In the genomic region with DNA sequence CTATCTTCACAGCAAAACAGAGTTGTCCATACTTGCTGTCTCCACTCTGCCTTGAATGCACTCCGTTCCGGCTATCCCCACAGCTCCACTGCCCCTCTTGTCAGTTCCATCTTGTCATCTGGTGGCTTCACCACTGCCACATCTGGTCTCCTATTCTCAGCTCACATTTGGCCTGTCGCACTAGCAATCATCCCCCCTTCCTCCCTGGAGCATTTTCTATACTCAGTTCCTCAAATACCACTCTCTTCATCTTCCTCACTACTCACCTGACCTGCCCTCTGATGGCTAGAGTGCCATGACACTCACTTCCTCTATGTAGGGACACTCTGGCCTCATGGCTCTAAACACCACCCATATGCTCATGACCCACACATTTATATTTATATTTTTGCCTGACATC, we compare ENCODE assay signal across 23 cellular contexts. TPM values are rescaled to one million over a fixed set of nuclear protein-coding genes. Genes with fewer than 3 reads are reported as not detected.
DNase-seq lines count a peak whose midpoint lies in the region; ATAC-seq, FAIRE-seq and TF ChIP-seq lines count a peak whose summit lies in the region.
"Had no signal": no experiment of that assay in that cellular context is flagged by ENCODE, and none has a peak within 500 bp of the region (broad histone marks: within the 10 kb centered on the region; RNA-seq: fewer than 3 reads in every experiment).

No MANE protein-coding gene starts in this region.

- no peak overlapping the region for H3K27ac Mint-ChIP-seq in stimulated activated naive B cell treated with anti-CD40 and anti-IgM and Interleukin-4, amounts not matched to agents 10 μg/mL and 1 μg/mL and 100 μg/mL, for 72 hours
- H3K27ac Mint-ChIP-seq: activated CD4-positive, alpha-beta T cell treated with anti-CD3 and anti-CD28 coated beads, Interleukin-2, amount 10 ng/mL, durations not matched to agents 7 days and 5 days; HFFc6; nephron had no signal

- no peak overlapping the region for H2BK120ac ChIP-seq in IMR-90 (ENCODE audit: low read depth, low read length)

- no peak for TF ChIP-seq CTCF in IMR-90 (conservative IDR thresholded peaks at IDR 0.05; ENCODE audit: low read depth, low read length)
- TF ChIP-seq CTCF in K562 (IDR thresholded peaks at IDR 0.05 in 2 of 3, conservative IDR thresholded peaks at IDR 0.05 in 1 of 3; ENCODE audit: insufficient read depth in 2 of 3, low read depth in 1 of 3, low read length in 3 of 3): no peak
- TF ChIP-seq CTCF in MM.1S (IDR thresholded peaks at IDR 0.05; ENCODE audit: low read length): no peak

- BruUV-seq in IMR-90 (replicated peaks; lab: Mats Ljungman, UMichigan) (no TSS peak), K562 (replicated peaks; lab: Mats Ljungman, UMichigan) (no TSS peak)

- H3K4me3 Mint-ChIP-seq in stimulated activated naive B cell treated with anti-CD40 and anti-IgM and Interleukin-4, amounts not matched to agents 10 μg/mL and 1 μg/mL and 100 μg/mL, for 72 hours: no peak overlapping the region
- H3K4me3 Mint-ChIP-seq: activated CD4-positive, alpha-beta T cell treated with anti-CD3 and anti-CD28 coated beads, Interleukin-2, amount 10 ng/mL, durations not matched to agents 7 days and 5 days; HFFc6; nephron had no signal

- no peak overlapping the region for H3K56ac ChIP-seq in IMR-90 (ENCODE audit: extremely low read depth, insufficient read depth, low read length)

- H2AFZ ChIP-seq in IMR-90 (replicated peaks; ENCODE audit: low read length, poor library complexity): no peak overlapping the region
- no peak overlapping the region for H2AFZ ChIP-seq in K562 (ENCODE audit: low read depth, low read length)
- H2AFZ ChIP-seq in MM.1S (ENCODE audit: low read length): no peak overlapping the region

- H2BK15ac ChIP-seq in IMR-90 (ENCODE audit: low read depth, low read length): no peak overlapping the region

- H3K79me1 ChIP-seq in IMR-90 (ENCODE audit: low read depth in 1 of 2, low read length in 2 of 2): peaks cover 12 to 28% of the 10 kb centered on the region in 2 experiments

- no peak overlapping the region for H4K8ac ChIP-seq in IMR-90 (ENCODE audit: low read depth in 2 of 2, low read length in 2 of 2)

- no peak overlapping the region for H3K4me3 ChIP-seq in IMR-90 (ENCODE audit: insufficient read depth, low read depth, low read length)
- H3K4me3 ChIP-seq in K562: no peak overlapping the region
- no peak overlapping the region for H3K4me3 ChIP-seq in MM.1S (ENCODE audit: low read length)
- H3K4me3 ChIP-seq: A549, adrenal gland, cardiac muscle cell, prostate gland, uterus had no signal

- H3K27me3 Mint-ChIP-seq in stimulated activated naive B cell treated with anti-CD40 and anti-IgM and Interleukin-4, amounts not matched to agents 10 μg/mL and 1 μg/mL and 100 μg/mL, for 72 hours: no peaks in the 10 kb centered on the region
- H3K27me3 Mint-ChIP-seq: activated CD4-positive, alpha-beta T cell treated with anti-CD3 and anti-CD28 coated beads, Interleukin-2, amount 10 ng/mL, durations not matched to agents 7 days and 5 days had no signal

- no peaks in the 10 kb centered on the region for H3F3A ChIP-seq in MM.1S (ENCODE audit: insufficient read depth, low read length)

- no peaks in the 10 kb centered on the region; the same call in 1 of the 2 replicates for H4K20me1 ChIP-seq in IMR-90 (ENCODE audit: insufficient read depth, low read length)
- peaks cover 4% of the 10 kb centered on the region; the same call in 1 of the 2 replicates for H4K20me1 ChIP-seq in K562 (replicated peaks; ENCODE audit: control insufficient read depth, insufficient read depth, low read length)
- no peaks in the 10 kb centered on the region for H4K20me1 ChIP-seq in MM.1S (ENCODE audit: insufficient read depth, low read length)

- H4K5ac ChIP-seq in IMR-90 (ENCODE audit: low read depth, low read length): no peak overlapping the region

- no peaks in the 10 kb centered on the region for H3K9me3 ChIP-seq in IMR-90 (ENCODE audit: control insufficient read depth, insufficient read depth, low read length)
- no peaks in the 10 kb centered on the region for H3K9me3 ChIP-seq in K562 (replicated peaks; ENCODE audit: control insufficient read depth, insufficient read depth, low read depth, low read length)
- no peaks in the 10 kb centered on the region for H3K9me3 ChIP-seq in MM.1S (replicated peaks; ENCODE audit: insufficient read depth, low read length)
- H3K9me3 ChIP-seq: A549, adrenal gland, prostate gland, uterus had no signal

- POLR2A ChIA-PET in IMR-90 (lab: Charles Lee; ENCODE audit: unreplicated experiment) (no interaction called here), K562 (lab: Yijun Ruan, JAX) (interaction anchor here (0.7 to 2.2 kb wide), 2 partner anchors 9 to 21 kb away, joined by 3 to 6 read pairs; no protein-coding TSS in a partner anchor)

- no peak overlapping the region for H3K4ac ChIP-seq in IMR-90 (ENCODE audit: low read depth, low read length)

- no peak for TF ChIP-seq EP300 in K562 (IDR thresholded peaks at IDR 0.05; ENCODE audit: low read length)

- no peak overlapping the region for H2AK9ac ChIP-seq in IMR-90 (replicated peaks; ENCODE audit: low read depth, low read length, poor library complexity)

- FAIRE-seq in K562 (lab: Jason Lieb, UNC): no peak
- FAIRE-seq: A549 had no signal

- H2BK20ac ChIP-seq in IMR-90 (ENCODE audit: low read depth, low read length): no peak overlapping the region

- H3K4me2 ChIP-seq in IMR-90 (ENCODE audit: low read depth, low read length) (no peak overlapping the region), K562 (ENCODE audit: insufficient read depth, low read length) (no peak overlapping the region; the same call in none of the 2 replicates), MM.1S (ENCODE audit: low read depth, low read length) (no peak overlapping the region)
- H3K4me2 ChIP-seq: A549 had no signal

- H3K9ac ChIP-seq in IMR-90 (ENCODE audit: low read depth, low read length) (no peak overlapping the region), K562 (ENCODE audit: insufficient read depth in 1 of 2, low read depth in 2 of 2, low read length in 2 of 2) (peak overlapping the region in 1 of 2 experiments; percentile 3; a peak in 2 of 4 replicates), MM.1S (ENCODE audit: low read length) (no peak overlapping the region)

- H2AK5ac ChIP-seq in IMR-90 (ENCODE audit: low read depth, low read length): no peak overlapping the region

- H4K91ac ChIP-seq in IMR-90 (ENCODE audit: insufficient read depth, low read depth, low read length): no peak overlapping the region

- H3K9me1 ChIP-seq in IMR-90 (ENCODE audit: insufficient read depth, low read length) (peaks cover 16% of the 10 kb centered on the region; the same call in 1 of the 2 replicates), K562 (ENCODE audit: control insufficient read depth, insufficient read depth, low read length) (peaks cover 3% of the 10 kb centered on the region)

- H3K18ac ChIP-seq in IMR-90 (ENCODE audit: low read depth, low read length): no peak overlapping the region

- H3K14ac ChIP-seq in IMR-90 (replicated peaks; ENCODE audit: low read depth, low read length): no peak overlapping the region

- H3K27me3 ChIP-seq in IMR-90 (ENCODE audit: control insufficient read depth, insufficient read depth, low read length) (no peaks in the 10 kb centered on the region), K562 (ENCODE audit: control insufficient read depth in 2 of 2, insufficient read depth in 2 of 2, low read length in 2 of 2) (no peaks in the 10 kb centered on the region), MM.1S (replicated peaks; ENCODE audit: insufficient read depth, low read length) (no peaks in the 10 kb centered on the region)
- H3K27me3 ChIP-seq: adrenal gland, cardiac muscle cell, uterus had no signal

- H3K9me2 ChIP-seq in MM.1S (replicated peaks; ENCODE audit: insufficient read depth, low read length): no peaks in the 10 kb centered on the region

- ATAC-seq in IMR-90 (ENCODE audit: low read depth) (no peak), K562 (no peak), HG03521 (IDR thresholded peaks at IDR 0.05; ENCODE audit: unreplicated experiment) (no peak), HG02588 (IDR thresholded peaks at IDR 0.05; ENCODE audit: unreplicated experiment) (no peak)
- peak; percentile 68 to 74 for ATAC-seq in stimulated activated naive B cell treated with anti-CD40 and anti-IgM and Interleukin-4, amounts not matched to agents 10 μg/mL and 1 μg/mL and 100 μg/mL, for 72 hours (replicated peaks)
- ATAC-seq: A549, left colon had no signal

- intact Hi-C loops in IMR-90 (cut with micrococcal nuclease): no loop called here
- intact Hi-C loops in K562 (cut with micrococcal nuclease): no loop called here

- H3K79me2 ChIP-seq in K562 (ENCODE audit: control insufficient read depth, insufficient read depth, low read length) (peaks cover 47% of the 10 kb centered on the region), MM.1S (ENCODE audit: low read length) (peaks cover 12% of the 10 kb centered on the region)

- CTCF ChIA-PET in IMR-90 (lab: Yijun Ruan, JAX): no interaction called here
- CTCF ChIA-PET in K562 (lab: Yijun Ruan, JAX; ENCODE audit: low intra/inter-chr PET ratio): no interaction called here

- H3K4me1 ChIP-seq in IMR-90 (ENCODE audit: control insufficient read depth, insufficient read depth, low read length): peaks cover 2% of the 10 kb centered on the region
- H3K4me1 ChIP-seq in K562 (replicated peaks in 1 of 2; ENCODE audit: control insufficient read depth in 2 of 2, insufficient read depth in 2 of 2, low read length in 2 of 2): peaks cover 26 to 36% of the 10 kb centered on the region in 2 experiments
- peaks cover 8% of the 10 kb centered on the region; the same call in 1 of the 2 replicates for H3K4me1 ChIP-seq in MM.1S (ENCODE audit: low read length)
- H3K4me1 ChIP-seq: prostate gland had no signal

- WGBS in IMR-90 (ENCODE audit: extremely low coverage in 2 of 2, insufficient read length in 1 of 2), 2 experiments: 86% methylated on average over 1 of the region's 3 CpGs; no CpG with 5 or more reads in 1 of the 2 experiments
- 92% methylated on average over 3 of the region's 3 CpGs for WGBS in K562 (ENCODE audit: insufficient coverage, low coverage, missing lambda C conversion rate)

- H3K4me1 Mint-ChIP-seq in stimulated activated naive B cell treated with anti-CD40 and anti-IgM and Interleukin-4, amounts not matched to agents 10 μg/mL and 1 μg/mL and 100 μg/mL, for 72 hours: peaks cover 2 to 32% of the 10 kb centered on the region in 2 donors
- H3K4me1 Mint-ChIP-seq: nephron had no signal

- dilution Hi-C loops in IMR-90 (cut with HindIII; ENCODE audit: low sequenced_read_pairs, unreplicated experiment): no loop called here

- peak; percentile 22 for DNase-seq in NOMO-1 treated with DMSO at 0.1 percent for 48 hours (lab: John Stamatoyannopoulos, UW; ENCODE audit: unreplicated experiment)
- DNase-seq in NOMO-1 treated with dmso at 0.1 percent for 144 hours (lab: John Stamatoyannopoulos, UW; ENCODE audit: unreplicated experiment): no peak
- no peak for DNase-seq in IMR-90
- DNase-seq in K562 (ENCODE audit: extremely low read depth in 1 of 4, low spot score in 3 of 4): no peak
- no peak for DNase-seq in stimulated activated naive B cell treated with anti-CD40 and anti-IgM and Interleukin-4, amounts not matched to agents 10 μg/mL and 1 μg/mL and 100 μg/mL, for 72 hours
- DNase-seq in MM.1S: no peak
- DNase-seq: activated CD4-positive, alpha-beta T cell treated with anti-CD3 and anti-CD28 coated beads, Interleukin-2, amount 10 ng/mL, durations not matched to agents 7 days and 5 days; activated CD8-positive, alpha-beta memory T cell treated with anti-CD3 and anti-CD28 coated beads, Interleukin-2, amount 50 U/mL, for 4 hours; activated gamma-delta T cell; Kasumi-1; left colon; NCI-H146; SW 1271; uterus had no signal

- H3K9me3 Mint-ChIP-seq in stimulated activated naive B cell treated with anti-CD40 and anti-IgM and Interleukin-4, amounts not matched to agents 10 μg/mL and 1 μg/mL and 100 μg/mL, for 72 hours: no peaks in the 10 kb centered on the region
- H3K9me3 Mint-ChIP-seq: activated CD4-positive, alpha-beta T cell treated with anti-CD3 and anti-CD28 coated beads, Interleukin-2, amount 10 ng/mL, durations not matched to agents 7 days and 5 days; HFFc6; nephron had no signal

- peak overlapping the region; percentile 36; the same call in 1 of the 2 replicates for H3K23ac ChIP-seq in IMR-90 (ENCODE audit: low read depth, low read length)

- no peak overlapping the region for H3K27ac ChIP-seq in IMR-90 (ENCODE audit: insufficient read depth, low read length)
- no peak overlapping the region; the same call in 2 of the 3 replicates for H3K27ac ChIP-seq in K562 (ENCODE audit: extremely low read depth, low read depth, low read length)
- H3K27ac ChIP-seq in MM.1S (ENCODE audit: low read length): no peak overlapping the region
- H3K27ac ChIP-seq: A549, adrenal gland, C4-2B, prostate gland, uterus had no signal

- TF ChIP-seq RAD21 in IMR-90 (IDR thresholded peaks at IDR 0.05; ENCODE audit: low read length) (no peak), K562 (CRISPR knock-in tag; conservative IDR thresholded peaks at IDR 0.05 in 1 of 2, IDR thresholded peaks at IDR 0.05 in 1 of 2) (no peak)

- TF ChIP-seq POLR2A in IMR-90 (IDR thresholded peaks at IDR 0.05; ENCODE audit: low read depth, low read length): no peak
- TF ChIP-seq POLR2A in K562 (conservative IDR thresholded peaks at IDR 0.05): no peak

- H2BK5ac ChIP-seq in IMR-90 (ENCODE audit: low read depth, low read length, poor library complexity, severe bottlenecking): no peak overlapping the region

- peaks cover 13 to 30% of the 10 kb centered on the region in 2 donors for H3K36me3 Mint-ChIP-seq in stimulated activated naive B cell treated with anti-CD40 and anti-IgM and Interleukin-4, amounts not matched to agents 10 μg/mL and 1 μg/mL and 100 μg/mL, for 72 hours

- in situ Hi-C loops in IMR-90 (cut with MboI; ENCODE audit: low sequenced_read_pairs): no loop called here
- in situ Hi-C loops in K562 (cut with MboI): no loop called here

- H3K36me3 ChIP-seq in IMR-90 (ENCODE audit: control insufficient read depth, insufficient read depth, low read length) (peaks cover 51% of the 10 kb centered on the region), K562 (ENCODE audit: control insufficient read depth, insufficient read depth, low read length) (peaks cover 98% of the 10 kb centered on the region), MM.1S (replicated peaks; ENCODE audit: insufficient read depth, low read length) (no peaks in the 10 kb centered on the region; the same call in 1 of the 2 replicates)
- H3K36me3 ChIP-seq: uterus had no signal

RNA-seq across cellular contexts. Expression of a gene that starts 6.3 kb away (rescaled TPM):
- 6.9 and 7.3 TPM in 2 replicates for total RNA-seq in IMR-90 (2012; rRNA removed)
- 50.4 and 51.5 TPM in 2 replicates for polyA plus RNA-seq in IMR-90 (2012; rRNA removed)
- polyA plus RNA-seq in IMR-90 (2012; cell fraction: cytosol; rRNA removed): 19.6 and 20.7 TPM in 2 replicates
- 340 and 590 TPM in 2 replicates for polyA plus RNA-seq in IMR-90 (2012; cell fraction: nucleus; rRNA removed; ENCODE audit: low replicate concordance)
- 236 and 421 TPM in 2 replicates for total RNA-seq in K562 (2011; cell fraction: chromatin; rRNA removed; ENCODE audit: low replicate concordance)
- 304 and 320 TPM in 2 replicates for total RNA-seq in K562 (2011; cell fraction: nucleolus; rRNA removed)
- 263 and 277 TPM in 2 replicates for total RNA-seq in K562 (2011; cell fraction: nucleoplasm; rRNA removed)
- 55.9 and 63.3 TPM in 2 replicates for total RNA-seq in K562 (2014; rRNA removed)
- total RNA-seq in K562 (2014; rRNA removed; fragmentation: Illumina TruSeq; extraction: Trizol): 20.5 and 27.3 TPM in 2 replicates
- total RNA-seq in K562 (2015; rRNA removed; fragmentation: Illumina TruSeq; extraction: Trizol): 40.1 and 43.3 TPM in 2 replicates
- total RNA-seq in K562 (2021): 62.9 and 73.7 TPM in 2 replicates
- 84.9 and 129 TPM in 2 replicates for polyA plus RNA-seq in K562 (2011; rRNA removed)
- polyA plus RNA-seq in K562 (2011; cell fraction: cytosol; rRNA removed): 100 and 109 TPM in 2 replicates
- polyA plus RNA-seq in K562 (2011; cell fraction: nucleus; rRNA removed): 1,169 and 1,324 TPM in 2 replicates
- 58.7 and 101 TPM in 2 replicates for polyA plus RNA-seq in K562 (2012)
- polyA plus RNA-seq in K562 (2014; fragmentation: Illumina TruSeq; extraction: Trizol): 59.9 and 69.6 TPM in 2 replicates
- 10 to 100 TPM in 1 of 2 experiments, 1 to 10 TPM in 1; 8.4 to 10.5 TPM for polyA plus RNA-seq in K562 (2014; fragmentation: Nextera tagmentation; extraction: Ambion mirVana)
- polyA plus RNA-seq in K562 (2014; rRNA removed): 141 and 143 TPM in 2 replicates
- 26.6 and 29.0 TPM in 2 replicates for polyA minus RNA-seq in K562 (2011; rRNA and poly(A)+ RNA removed)
- polyA minus RNA-seq in K562 (2011; cell fraction: cytosol; rRNA and poly(A)+ RNA removed): 9.8 and 20.9 TPM in 2 replicates
- polyA minus RNA-seq in K562 (2011; cell fraction: nucleus; rRNA and poly(A)+ RNA removed): 114 and 127 TPM in 2 replicates

RNA-seq across cellular contexts. Expression of a gene that starts 14.5 kb away (rescaled TPM):
- total RNA-seq in IMR-90 (2012; rRNA removed) (6.6 and 6.9 TPM in 2 replicates), K562 (2014; rRNA removed) (40.0 and 54.3 TPM in 2 replicates), K562 (2014; rRNA removed; fragmentation: Illumina TruSeq; extraction: Trizol) (11.9 and 12.3 TPM in 2 replicates), K562 (2015; rRNA removed; fragmentation: Illumina TruSeq; extraction: Trizol) (18.7 and 18.9 TPM in 2 replicates), K562 (2021) (57.9 and 61.2 TPM in 2 replicates)
- polyA plus RNA-seq in IMR-90 (2012; rRNA removed) (12.6 and 16.2 TPM in 2 replicates), K562 (2011; rRNA removed) (50.6 and 51.5 TPM in 2 replicates), K562 (2014; fragmentation: Illumina TruSeq; extraction: Trizol) (20.3 and 24.1 TPM in 2 replicates), K562 (2014; fragmentation: Nextera tagmentation; extraction: Ambion mirVana) (1 to 10 TPM; 1.9 to 3.1 TPM), K562 (2014; rRNA removed) (39.9 and 40.8 TPM in 2 replicates)
- 10.4 and 15.2 TPM in 2 replicates for polyA plus RNA-seq in IMR-90 (2012; cell fraction: cytosol; rRNA removed)
- 16.8 and 30.7 TPM in 2 replicates for polyA plus RNA-seq in IMR-90 (2012; cell fraction: nucleus; rRNA removed; ENCODE audit: low replicate concordance)
- 34.4 and 79.5 TPM in 2 replicates for total RNA-seq in K562 (2011; cell fraction: chromatin; rRNA removed; ENCODE audit: low replicate concordance)
- 65.9 and 72.4 TPM in 2 replicates for total RNA-seq in K562 (2011; cell fraction: nucleolus; rRNA removed)
- total RNA-seq in K562 (2011; cell fraction: nucleoplasm; rRNA removed): 48.4 and 53.1 TPM in 2 replicates
- 71.7 and 126 TPM in 2 replicates for polyA plus RNA-seq in K562 (2011; cell fraction: cytosol; rRNA removed)
- polyA plus RNA-seq in K562 (2011; cell fraction: nucleus; rRNA removed): 54.1 and 88.1 TPM in 2 replicates
- 32.4 and 38.9 TPM in 2 replicates for polyA plus RNA-seq in K562 (2012)
- polyA minus RNA-seq in K562 (2011; rRNA and poly(A)+ RNA removed): 34.0 and 51.2 TPM in 2 replicates
- 40.2 and 43.1 TPM in 2 replicates for polyA minus RNA-seq in K562 (2011; cell fraction: cytosol; rRNA and poly(A)+ RNA removed)
- polyA minus RNA-seq in K562 (2011; cell fraction: nucleus; rRNA and poly(A)+ RNA removed): 39.4 and 43.4 TPM in 2 replicates

RNA-seq across cellular contexts. Expression of a gene that starts 26.8 kb away (rescaled TPM):
- total RNA-seq in IMR-90 (2012; rRNA removed) (23.3 and 25.0 TPM in 2 replicates), K562 (2014; rRNA removed) (22.0 and 22.5 TPM in 2 replicates), K562 (2014; rRNA removed; fragmentation: Illumina TruSeq; extraction: Trizol) (9.3 and 10.3 TPM in 2 replicates), K562 (2015; rRNA removed; fragmentation: Illumina TruSeq; extraction: Trizol) (15.4 and 15.8 TPM in 2 replicates), K562 (2021) (21.2 and 26.5 TPM in 2 replicates)
- polyA plus RNA-seq in IMR-90 (2012; rRNA removed) (35.6 and 35.9 TPM in 2 replicates), K562 (2011; rRNA removed) (16.1 and 20.2 TPM in 2 replicates), K562 (2014; fragmentation: Illumina TruSeq; extraction: Trizol) (15.7 and 20.2 TPM in 2 replicates), K562 (2014; fragmentation: Nextera tagmentation; extraction: Ambion mirVana) (1 to 10 TPM; 1.9 to 2.7 TPM), K562 (2014; rRNA removed) (18.8 and 20.7 TPM in 2 replicates)
- polyA plus RNA-seq in IMR-90 (2012; cell fraction: cytosol; rRNA removed): 29.6 TPM in 2 replicates
- 49.6 and 76.9 TPM in 2 replicates for polyA plus RNA-seq in IMR-90 (2012; cell fraction: nucleus; rRNA removed; ENCODE audit: low replicate concordance)
- total RNA-seq in K562 (2011; cell fraction: chromatin; rRNA removed; ENCODE audit: low replicate concordance): 51.2 and 69.6 TPM in 2 replicates
- 41.5 and 45.0 TPM in 2 replicates for total RNA-seq in K562 (2011; cell fraction: nucleolus; rRNA removed)
- total RNA-seq in K562 (2011; cell fraction: nucleoplasm; rRNA removed): 64.2 and 69.8 TPM in 2 replicates
- polyA plus RNA-seq in K562 (2011; cell fraction: cytosol; rRNA removed): 23.0 and 29.3 TPM in 2 replicates
- 59.0 and 59.2 TPM in 2 replicates for polyA plus RNA-seq in K562 (2011; cell fraction: nucleus; rRNA removed)
- polyA plus RNA-seq in K562 (2012): 15.5 and 18.3 TPM in 2 replicates
- polyA minus RNA-seq in K562 (2011; rRNA and poly(A)+ RNA removed): 17.2 and 18.0 TPM in 2 replicates
- 9.8 and 10.9 TPM in 2 replicates for polyA minus RNA-seq in K562 (2011; cell fraction: cytosol; rRNA and poly(A)+ RNA removed)
- polyA minus RNA-seq in K562 (2011; cell fraction: nucleus; rRNA and poly(A)+ RNA removed): 22.5 and 28.8 TPM in 2 replicates

RNA-seq across cellular contexts. Expression of a gene that starts 53.5 kb away (rescaled TPM):
- 6.7 and 6.8 TPM in 2 replicates for total RNA-seq in IMR-90 (2012; rRNA removed)
- polyA plus RNA-seq in IMR-90 (2012; rRNA removed): 4.8 TPM in 2 replicates
- 1.5 and 1.6 TPM in 2 replicates for polyA plus RNA-seq in IMR-90 (2012; cell fraction: cytosol; rRNA removed)
- 7.1 and 14.8 TPM in 2 replicates for polyA plus RNA-seq in IMR-90 (2012; cell fraction: nucleus; rRNA removed; ENCODE audit: low replicate concordance)
- 37.0 and 45.9 TPM in 2 replicates for total RNA-seq in K562 (2011; cell fraction: chromatin; rRNA removed; ENCODE audit: low replicate concordance)
- 20.3 and 21.8 TPM in 2 replicates for total RNA-seq in K562 (2011; cell fraction: nucleolus; rRNA removed)
- 24.5 and 28.1 TPM in 2 replicates for total RNA-seq in K562 (2011; cell fraction: nucleoplasm; rRNA removed)
- total RNA-seq in K562 (2014; rRNA removed): 11.9 and 12.4 TPM in 2 replicates
- total RNA-seq in K562 (2014; rRNA removed; fragmentation: Illumina TruSeq; extraction: Trizol): 13.6 and 14.0 TPM in 2 replicates
- 18.7 TPM in 2 replicates for total RNA-seq in K562 (2015; rRNA removed; fragmentation: Illumina TruSeq; extraction: Trizol)
- 12.2 and 12.4 TPM in 2 replicates for total RNA-seq in K562 (2021)
- 15.2 and 19.4 TPM in 2 replicates for polyA plus RNA-seq in K562 (2011; rRNA removed)
- 6.8 and 10.4 TPM in 2 replicates for polyA plus RNA-seq in K562 (2011; cell fraction: cytosol; rRNA removed)
- 42.5 and 50.0 TPM in 2 replicates for polyA plus RNA-seq in K562 (2011; cell fraction: nucleus; rRNA removed)
- polyA plus RNA-seq in K562 (2012): 11.7 and 11.9 TPM in 2 replicates
- 10.9 and 13.2 TPM in 2 replicates for polyA plus RNA-seq in K562 (2014; fragmentation: Illumina TruSeq; extraction: Trizol)
- 10 to 100 TPM; 14.7 to 21.8 TPM for polyA plus RNA-seq in K562 (2014; fragmentation: Nextera tagmentation; extraction: Ambion mirVana)
- polyA plus RNA-seq in K562 (2014; rRNA removed): 20.8 and 21.6 TPM in 2 replicates
- polyA minus RNA-seq in K562 (2011; rRNA and poly(A)+ RNA removed): 21.3 and 22.7 TPM in 2 replicates
- polyA minus RNA-seq in K562 (2011; cell fraction: cytosol; rRNA and poly(A)+ RNA removed): 5.0 and 5.8 TPM in 2 replicates
- 8.5 and 12.0 TPM in 2 replicates for polyA minus RNA-seq in K562 (2011; cell fraction: nucleus; rRNA and poly(A)+ RNA removed)

Comparison
In these comparisons a context has a peak if more than half of its experiments do, and no peak if none do; other contexts are left out.
1. ATAC-seq: peak in stimulated activated naive B cell treated with anti-CD40 and anti-IgM and Interleukin-4, amounts not matched to agents 10 μg/mL and 1 μg/mL and 100 μg/mL, for 72 hours (2 of 2); none in IMR-90 (single experiment), K562 (single experiment), HG03521 (single experiment) and HG02588 (single experiment).